In the genomic region with DNA sequence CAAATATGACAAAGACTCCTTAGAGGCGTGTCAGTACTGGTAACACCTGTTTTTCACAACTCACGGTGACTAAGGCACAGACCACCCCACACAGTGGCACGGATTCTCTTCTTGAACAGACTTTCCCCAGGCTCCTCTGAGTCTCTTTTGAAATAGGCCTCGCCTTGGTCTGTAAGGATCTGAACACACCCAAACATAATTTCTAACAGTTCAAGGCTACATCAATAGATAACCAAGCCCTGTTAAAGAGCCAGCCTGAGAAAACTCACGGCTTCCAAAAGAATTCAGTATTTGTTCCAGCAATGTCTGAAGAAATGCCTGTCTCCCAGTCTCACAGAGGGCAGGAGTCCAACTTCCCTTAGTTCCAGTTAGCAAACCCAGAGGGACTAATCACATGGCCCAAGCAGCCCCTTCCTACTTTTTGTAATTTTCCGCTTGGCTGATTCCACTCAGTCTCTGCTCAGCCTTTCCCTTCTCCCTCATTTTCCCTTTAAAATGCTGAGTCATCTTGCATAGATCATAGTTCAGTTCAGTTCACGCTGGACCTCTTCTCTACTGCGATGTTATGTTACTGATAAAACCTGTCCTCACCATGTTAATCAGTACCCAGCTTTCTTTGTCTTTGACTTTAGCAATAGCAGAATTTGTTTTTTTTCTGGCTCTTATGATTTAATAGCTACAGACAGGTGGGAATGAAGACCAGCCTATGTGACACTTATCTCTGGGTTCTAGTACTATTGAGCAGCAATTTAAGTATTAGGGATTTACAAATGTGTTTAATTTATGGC, we compare ENCODE assay signal across 8 cellular contexts. TPM values are rescaled to one million over a fixed set of nuclear protein-coding genes. Genes with fewer than 3 reads are reported as not detected.
DNase-seq lines count a peak whose midpoint lies in the region; ATAC-seq and TF ChIP-seq lines count a peak whose summit lies in the region.

No MANE protein-coding gene starts in this region.

- H3K36me3 ChIP-seq in thoracic aorta = no peaks in the 10 kb centered on the region

- peak overlapping the region; percentile 80 for H3K27ac ChIP-seq in AG04450 (ENCODE audit: low read depth, low read length)
- H3K27ac ChIP-seq in thoracic aorta = peak overlapping the region; percentile 82 to 84

- no peaks in the 10 kb centered on the region for H3K9me3 ChIP-seq in AG04450 (ENCODE audit: control insufficient read depth, insufficient read depth, low read length)
- no peaks in the 10 kb centered on the region for H3K9me3 ChIP-seq in thoracic aorta

- H3K27me3 ChIP-seq in AG04450 (ENCODE audit: control insufficient read depth, insufficient read depth, low read length) (no peaks in the 10 kb centered on the region), thoracic aorta (replicated peaks; ENCODE audit: insufficient read depth) (no peaks in the 10 kb centered on the region)

- CTCF ChIA-PET in AG04450 (lab: Charles Lee) = interaction anchor here (1.6 kb wide), 1 partner anchor 222 kb away, joined by 8 read pairs; no protein-coding TSS in a partner anchor

- ATAC-seq in left lobe of liver (peak; percentile 92), thoracic aorta (ENCODE audit: insufficient number of reproducible peaks, low FRiP score, low read depth) (peak; percentile 98), HG03135 (IDR thresholded peaks at IDR 0.05; ENCODE audit: unreplicated experiment) (no peak)

- H3K4me3 ChIP-seq in AG04450 (ENCODE audit: low read depth, low read length) (no peak overlapping the region), thoracic aorta (peak overlapping the region; percentile 41)

- TF ChIP-seq CTCF in AG04450 (IDR thresholded peaks at IDR 0.05; ENCODE audit: low read depth, low read length) (no peak), thoracic aorta (IDR thresholded peaks at IDR 0.05) (no peak)

- POLR2A ChIA-PET in AG04450 (lab: Yijun Ruan, JAX) = no interaction called here

- DNase-seq in AG04450 (ENCODE audit: low read depth, low spot score) (peak; percentile 26), M059J (ENCODE audit: low read depth) (peak; percentile 64), cerebellar cortex (ENCODE audit: low spot score) (peak; percentile 11), left lobe of liver (ENCODE audit: low spot score) (peak; percentile 81), thoracic aorta (ENCODE audit: low spot score) (peak; percentile 49), RKO (ENCODE audit: low spot score) (no peak)
- DNase-seq in activated CD4-positive, alpha-beta T cell treated with anti-CD3 and anti-CD28 coated beads for 1 hour = no peak

- H3K4me1 ChIP-seq in thoracic aorta (ENCODE audit: control insufficient read depth in 1 of 2, low read depth in 2 of 2) = peaks cover 18 to 37% of the 10 kb centered on the region in 2 donors

RNA-seq across cellular contexts. Expression of gene AKR1C3, which starts 22.6 kb away (rescaled TPM):
- polyA plus RNA-seq in AG04450 (2011; rRNA removed) = 6.4 and 10.7 TPM in 2 replicates
- 1.7 and 3.5 TPM in 2 replicates for polyA minus RNA-seq in AG04450 (2011; rRNA and poly(A)+ RNA removed)
- 6.2 and 9.6 TPM in 2 replicates for total RNA-seq in M059J (2014; rRNA removed; shearing (Covaris generic))
- total RNA-seq in left lobe of liver (327 TPM), thoracic aorta (10 to 100 TPM; 77.4 to 92.9 TPM)

Comparison
In these comparisons a context has a peak if more than half of its experiments do, and no peak if none do; other contexts are left out.
1. DNase-seq: peak in AG04450 (single experiment), M059J (single experiment), cerebellar cortex (single experiment), left lobe of liver (single experiment) and thoracic aorta (single experiment); none in activated CD4-positive, alpha-beta T cell treated with anti-CD3 and anti-CD28 coated beads for 1 hour (single experiment) and RKO (single experiment).